Comparison of ENCODE assay signal across 30 cellular contexts in the genomic region with DNA sequence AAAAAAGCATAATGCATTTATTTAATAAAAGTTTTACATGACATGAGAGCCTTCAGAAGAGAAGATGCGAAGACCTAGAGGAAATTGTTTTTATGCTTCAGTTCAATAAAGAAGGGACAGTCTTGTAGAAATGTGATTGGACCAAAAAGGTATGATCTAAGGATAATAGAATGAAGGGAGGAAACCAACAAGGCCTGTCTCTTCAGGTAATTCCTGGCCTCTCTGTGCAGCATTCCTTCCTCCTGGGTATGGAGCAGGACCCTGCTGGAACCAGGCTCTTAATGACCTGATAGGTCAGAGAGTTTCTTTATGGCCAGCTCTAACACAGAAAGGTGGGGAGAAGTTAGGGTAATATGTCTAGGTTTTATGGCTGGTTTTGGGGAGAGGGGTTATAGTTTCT.
"Had no signal": no experiment of that assay in that cellular context is flagged by ENCODE, and none has a peak within 500 bp of the region (broad histone marks: within the 10 kb centered on the region; RNA-seq: fewer than 3 reads in every experiment).

No MANE protein-coding gene starts in this region.

- H3K36me3 Mint-ChIP-seq: activated naive CD4-positive, alpha-beta T cell treated with anti-CD3 and anti-CD28 coated beads, Interleukin-2, amount 50 U/mL, for 24 hours; activated naive CD8-positive, alpha-beta T cell treated with anti-CD3 and anti-CD28 coated beads, Interleukin-2, amount 10 ng/mL, durations not matched to agents 7 days and 5 days had no signal

- H3K27ac ChIP-seq: ascending aorta, body of pancreas, SJCRH30, SK-N-MC had no signal

- H3K9me3 Mint-ChIP-seq: activated CD4-positive, alpha-beta T cell treated with anti-CD3 and anti-CD28 coated beads, Interleukin-2, amount 10 ng/mL, durations not matched to agents 24 days and 14 days; activated naive CD4-positive, alpha-beta T cell treated with anti-CD3 and anti-CD28 coated beads, Interleukin-2, amount 50 U/mL, for 24 hours; activated naive CD8-positive, alpha-beta T cell treated with anti-CD3 and anti-CD28 coated beads, Interleukin-2, amount 10 ng/mL, durations not matched to agents 7 days and 5 days; activated T-cell treated with anti-CD3 and anti-CD28 coated beads, Interleukin-2, amount 50 U/mL, for 24 hours; activated T-helper 2 cell treated with anti-CD3 and anti-CD28 coated beads, Interferon-gamma antibody, Interleukin-2, Interleukin-4, amounts not matched to agents 10 μg/mL and 5 μg/mL and 100 μg/mL, durations not matched to agents 14 hours and 24 hours and 36 hours had no signal

- H3K36me3 ChIP-seq: ascending aorta, MG63, SJCRH30 had no signal

- H3K4me1 ChIP-seq: body of pancreas had no signal

- ATAC-seq: activated CD8-positive, alpha-beta T cell treated with anti-CD3 and anti-CD28 coated beads, Interleukin-2, amount 10 ng/mL, durations not matched to agents 7 days and 5 days; body of pancreas had no signal

- H3K27ac Mint-ChIP-seq: activated CD4-positive, alpha-beta T cell treated with anti-CD3 and anti-CD28 coated beads, Interleukin-2, amount 10 ng/mL, durations not matched to agents 24 days and 14 days; activated CD8-positive, alpha-beta T cell treated with anti-CD3 and anti-CD28 coated beads, Interleukin-2, amount 10 ng/mL, durations not matched to agents 7 days and 5 days; activated naive CD4-positive, alpha-beta T cell treated with anti-CD3 and anti-CD28 coated beads, Interleukin-2, amount 50 U/mL, for 24 hours; activated naive CD8-positive, alpha-beta T cell treated with anti-CD3 and anti-CD28 coated beads, Interleukin-2, amount 10 ng/mL, durations not matched to agents 7 days and 5 days; activated T-cell treated with anti-CD3 and anti-CD28 coated beads, Interleukin-2, amount 50 U/mL, for 24 hours; activated T-helper 2 cell treated with anti-CD3 and anti-CD28 coated beads, Interferon-gamma antibody, Interleukin-2, Interleukin-4, amounts not matched to agents 10 μg/mL and 5 μg/mL and 100 μg/mL, durations not matched to agents 14 hours and 24 hours and 36 hours had no signal

- H3K4me1 Mint-ChIP-seq: activated CD4-positive, alpha-beta T cell treated with anti-CD3 and anti-CD28 coated beads, Interleukin-2, amount 10 ng/mL, durations not matched to agents 24 days and 14 days; activated naive CD4-positive, alpha-beta T cell treated with anti-CD3 and anti-CD28 coated beads, Interleukin-2, amount 50 U/mL, for 24 hours; activated naive CD8-positive, alpha-beta T cell treated with anti-CD3 and anti-CD28 coated beads, Interleukin-2, amount 10 ng/mL, durations not matched to agents 7 days and 5 days had no signal

- H3K9me3 ChIP-seq: ascending aorta, body of pancreas, MG63, SJCRH30 had no signal

- H3K27me3 ChIP-seq: ascending aorta, body of pancreas, MG63, SJCRH30 had no signal

- H3K4me3 ChIP-seq: ascending aorta, body of pancreas, MG63, SJCRH30, SK-N-MC had no signal

- DNase-seq: activated CD4-positive, alpha-beta T cell treated with anti-CD3 and anti-CD28 coated beads, Interleukin-2, amount 10 ng/mL, durations not matched to agents 24 days and 14 days; activated CD4-positive, alpha-beta T cell treated with anti-CD3 and anti-CD28 coated beads, Interleukin-2, amount 50 U/mL, for 48 hours; activated CD8-positive, alpha-beta T cell treated with anti-CD3 and anti-CD28 coated beads, Interleukin-2, amount 10 ng/mL, durations not matched to agents 7 days and 5 days; activated gamma-delta T cell; activated naive CD4-positive, alpha-beta T cell treated with Interleukin-2 at 50 U/mL for 16 hours; activated naive CD8-positive, alpha-beta T cell treated with anti-CD3 and anti-CD28 coated beads, Interleukin-2, amount 10 ng/mL, durations not matched to agents 7 days and 5 days; activated T-cell treated with anti-CD3 and anti-CD28 coated beads, Interleukin-2, amount 50 U/mL, for 24 hours; amygdala; body of pancreas; central memory CD4-positive, alpha-beta T cell; Kasumi-1; KG1; MG63; NCI-H1048; NCI-H1105 treated with DMSO at 0.1 percent for 48 hours; NCI-H1436; NCI-H1694; NCI-H1930; NCI-H2081 treated with DMSO at 0.1 percent for 48 hours; NCI-H345; NCI-H524 treated with DMSO at 0.1 percent for 48 hours; NCI-H748 treated with DMSO at 0.1 percent for 48 hours; NK-92 treated with Interleukin-12 subunit alpha and Interleukin-12 subunit beta, amount 100 ng/mL, for 24 hours; SHP77; SJCRH30 had no signal

- H3K4me3 Mint-ChIP-seq: activated CD4-positive, alpha-beta T cell treated with anti-CD3 and anti-CD28 coated beads, Interleukin-2, amount 10 ng/mL, durations not matched to agents 24 days and 14 days; activated CD8-positive, alpha-beta T cell treated with anti-CD3 and anti-CD28 coated beads, Interleukin-2, amount 10 ng/mL, durations not matched to agents 7 days and 5 days; activated naive CD4-positive, alpha-beta T cell treated with anti-CD3 and anti-CD28 coated beads, Interleukin-2, amount 50 U/mL, for 24 hours; activated naive CD8-positive, alpha-beta T cell treated with anti-CD3 and anti-CD28 coated beads, Interleukin-2, amount 10 ng/mL, durations not matched to agents 7 days and 5 days; activated T-cell treated with anti-CD3 and anti-CD28 coated beads, Interleukin-2, amount 50 U/mL, for 24 hours had no signal

- FAIRE-seq: TTC549 had no signal
